8 cellular contexts compared by ENCODE assay signal in the genomic region with DNA sequence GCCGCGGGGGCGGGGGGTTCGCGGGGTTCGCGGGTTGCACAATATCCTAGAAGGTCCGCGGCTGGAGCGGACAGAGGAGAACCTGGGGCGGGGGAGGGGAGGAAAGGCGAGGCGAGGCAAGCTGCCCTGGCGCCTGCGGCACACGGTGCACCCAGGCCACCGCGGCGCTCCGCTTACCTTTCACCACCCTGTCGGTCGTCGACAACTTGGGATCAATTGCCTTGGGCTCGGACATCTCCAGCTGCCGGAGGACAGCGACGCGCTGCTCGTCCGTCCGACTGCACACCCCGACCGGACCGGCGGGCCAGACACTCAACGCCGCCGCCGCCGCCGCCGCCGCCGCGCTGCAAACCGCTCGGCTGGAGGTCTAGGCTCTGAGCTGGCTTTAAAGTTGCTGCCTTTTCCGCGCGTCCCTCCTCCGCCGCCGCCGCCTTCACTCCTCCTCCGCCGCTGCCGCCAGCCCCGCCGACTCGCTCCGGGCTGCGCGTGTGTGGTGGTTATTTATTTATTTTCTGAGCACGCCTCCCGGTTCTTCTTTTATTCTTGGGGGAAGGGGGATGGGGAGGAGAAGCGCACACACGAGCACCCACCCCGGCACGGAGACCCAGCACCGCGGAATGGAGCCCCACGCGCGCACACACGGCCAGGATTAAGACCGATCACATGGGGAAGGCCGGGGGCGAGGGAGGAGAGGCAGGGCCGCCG. TPM values are rescaled to one million over a fixed set of nuclear protein-coding genes. Genes with fewer than 3 reads are reported as not detected.
DNase-seq lines count a peak whose midpoint lies in the region; ATAC-seq and TF ChIP-seq lines count a peak whose summit lies in the region.

No MANE protein-coding gene starts in this region.

- H3K9me3 Mint-ChIP-seq in activated naive CD4-positive, alpha-beta T cell treated with anti-CD3 and anti-CD28 coated beads, Interleukin-2, amount 50 U/mL, for 72 hours = no peaks in the 10 kb centered on the region
- H3K9me3 Mint-ChIP-seq in osteocyte (ENCODE audit: unreplicated experiment) (no peaks in the 10 kb centered on the region), type B pancreatic cell (no peaks in the 10 kb centered on the region)

- peak; percentile 11 for ATAC-seq in GM19328 (IDR thresholded peaks at IDR 0.05; ENCODE audit: unreplicated experiment)
- ATAC-seq in HG03439 (IDR thresholded peaks at IDR 0.05; ENCODE audit: unreplicated experiment) = peak; percentile 14
- peak; percentile 14 to 23 for ATAC-seq in activated naive CD4-positive, alpha-beta T cell treated with anti-CD3 and anti-CD28 coated beads, Interleukin-2, amount 50 U/mL, for 72 hours

- H3K4me1 Mint-ChIP-seq in osteocyte (ENCODE audit: unreplicated experiment) (peaks cover 33% of the 10 kb centered on the region), type B pancreatic cell (ENCODE audit: unreplicated experiment) (peaks cover 9% of the 10 kb centered on the region)

- H3K4me3 Mint-ChIP-seq in osteocyte (ENCODE audit: unreplicated experiment) (peak overlapping the region; percentile 87), type B pancreatic cell (peak overlapping the region; percentile 98)

- DNase-seq in C1 segment of cervical spinal cord (lab: John Stamatoyannopoulos, UW) (peak in 13 of 14 donors; percentile 36 to 82 (median 69)), RPMI7951 (ENCODE audit: low read depth) (peak; percentile 57), head of caudate nucleus (peak in 36 of 42 donors; percentile 22 to 86 (median 67)), osteocyte (ENCODE audit: extremely low spot score, unreplicated experiment) (peak; percentile 88), type B pancreatic cell (ENCODE audit: extremely low spot score, unreplicated experiment) (no peak)
- peak; percentile 9 to 60 for DNase-seq in activated naive CD4-positive, alpha-beta T cell treated with anti-CD3 and anti-CD28 coated beads, Interleukin-2, amount 50 U/mL, for 72 hours (ENCODE audit: low spot score in 2 of 2)

- peak overlapping the region; percentile 78 to 84 for H3K27ac Mint-ChIP-seq in activated naive CD4-positive, alpha-beta T cell treated with anti-CD3 and anti-CD28 coated beads, Interleukin-2, amount 50 U/mL, for 72 hours
- peak overlapping the region; percentile 83 for H3K27ac Mint-ChIP-seq in osteocyte (ENCODE audit: unreplicated experiment)
- H3K27ac Mint-ChIP-seq in type B pancreatic cell = peak overlapping the region; percentile 87

- no peaks in the 10 kb centered on the region for H3K27me3 Mint-ChIP-seq in osteocyte (ENCODE audit: unreplicated experiment)
- H3K27me3 Mint-ChIP-seq in type B pancreatic cell = peaks cover 8% of the 10 kb centered on the region

- TF ChIP-seq CTCF in osteocyte (IDR thresholded peaks at IDR 0.05) (no peak), type B pancreatic cell (conservative IDR thresholded peaks at IDR 0.05) (peak; percentile 25)

- intact Hi-C loops in head of caudate nucleus (cut with DNase I) = loop anchor here (5.0 to 10.0 kb wide), 2 partner anchors 154 to 182 kb away; no protein-coding TSS in a partner anchor

- H3K36me3 Mint-ChIP-seq in activated naive CD4-positive, alpha-beta T cell treated with anti-CD3 and anti-CD28 coated beads, Interleukin-2, amount 50 U/mL, for 72 hours = peaks cover 0 to 6% of the 10 kb centered on the region in 2 donors
- H3K36me3 Mint-ChIP-seq in osteocyte (ENCODE audit: unreplicated experiment) = peaks cover 2% of the 10 kb centered on the region
- peaks cover 7% of the 10 kb centered on the region for H3K36me3 Mint-ChIP-seq in type B pancreatic cell

RNA-seq across cellular contexts. Expression of gene PPP3CA, which starts 0.6 kb away (rescaled TPM):
- 31.2 and 45.4 TPM in 2 replicates for total RNA-seq in RPMI7951 (2014; rRNA removed; shearing (Covaris generic))
- total RNA-seq in activated naive CD4-positive, alpha-beta T cell treated with anti-CD3 and anti-CD28 coated beads, Interleukin-2, amount 50 U/mL, for 72 hours = 1 to 10 TPM; 3.3 to 3.5 TPM
- total RNA-seq in osteocyte = 40.5 and 41.5 TPM in 2 replicates
- total RNA-seq in type B pancreatic cell (ENCODE audit: low replicate concordance) = 28.4 and 35.4 TPM in 2 replicates
